Comparison of ENCODE assay signal across 2 cellular contexts in the genomic region with DNA sequence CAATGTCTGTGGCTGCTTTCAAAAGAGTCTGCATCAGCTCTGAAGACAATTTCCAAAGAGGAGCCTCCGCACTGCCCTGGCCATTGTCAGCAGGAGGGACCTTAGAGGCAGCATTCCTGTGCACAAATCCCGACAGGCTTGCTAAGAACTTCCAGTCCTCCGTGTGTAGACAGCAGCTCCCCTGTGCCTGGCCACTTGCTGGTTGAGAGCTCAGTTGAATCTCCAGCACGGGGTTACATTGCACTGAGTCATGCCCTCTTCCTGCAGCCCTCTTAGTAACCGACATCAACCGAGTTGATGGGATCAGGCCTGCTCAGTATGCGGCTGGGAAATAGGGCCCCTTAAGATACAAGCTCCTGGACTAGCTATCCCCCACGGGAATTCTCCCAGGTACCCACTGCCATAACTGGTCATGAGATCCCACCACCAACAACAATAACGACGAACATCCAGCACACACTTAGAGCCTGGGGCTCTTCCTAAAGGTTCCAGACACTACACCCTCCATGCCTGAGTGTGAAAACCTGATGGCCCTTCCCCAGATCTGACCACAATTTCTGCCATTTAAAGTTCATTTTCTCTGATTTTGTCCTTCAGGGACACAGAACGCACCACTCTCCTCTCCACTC.
TF ChIP-seq lines count a peak whose summit lies in the region.

No MANE protein-coding gene starts in this region.

TF ChIP-seq in GM23338, 12 proteins besides CTCF, POLR2A, EP300 and RAD21 (continues in another document):
- TF ChIP-seq ZNF114 (CRISPR knock-in tag; IDR thresholded peaks at IDR 0.05) (no peak), ETS1 (IDR thresholded peaks at IDR 0.05) (no peak), ZNF462 (CRISPR knock-in tag; IDR thresholded peaks at IDR 0.05) (no peak), CREB1 (CRISPR knock-in tag; IDR thresholded peaks at IDR 0.05; ENCODE audit: low read depth) (no peak), JUNB (IDR thresholded peaks at IDR 0.05; ENCODE audit: unreplicated experiment) (no peak), ZNF331 (CRISPR knock-in tag; IDR thresholded peaks at IDR 0.05; ENCODE audit: low read depth) (no peak), EZH2 (IDR thresholded peaks at IDR 0.05; ENCODE audit: low read depth, unreplicated experiment) (no peak), STAT1 (IDR thresholded peaks at IDR 0.05; ENCODE audit: unreplicated experiment) (no peak)
- TF ChIP-seq, protein P1, sequence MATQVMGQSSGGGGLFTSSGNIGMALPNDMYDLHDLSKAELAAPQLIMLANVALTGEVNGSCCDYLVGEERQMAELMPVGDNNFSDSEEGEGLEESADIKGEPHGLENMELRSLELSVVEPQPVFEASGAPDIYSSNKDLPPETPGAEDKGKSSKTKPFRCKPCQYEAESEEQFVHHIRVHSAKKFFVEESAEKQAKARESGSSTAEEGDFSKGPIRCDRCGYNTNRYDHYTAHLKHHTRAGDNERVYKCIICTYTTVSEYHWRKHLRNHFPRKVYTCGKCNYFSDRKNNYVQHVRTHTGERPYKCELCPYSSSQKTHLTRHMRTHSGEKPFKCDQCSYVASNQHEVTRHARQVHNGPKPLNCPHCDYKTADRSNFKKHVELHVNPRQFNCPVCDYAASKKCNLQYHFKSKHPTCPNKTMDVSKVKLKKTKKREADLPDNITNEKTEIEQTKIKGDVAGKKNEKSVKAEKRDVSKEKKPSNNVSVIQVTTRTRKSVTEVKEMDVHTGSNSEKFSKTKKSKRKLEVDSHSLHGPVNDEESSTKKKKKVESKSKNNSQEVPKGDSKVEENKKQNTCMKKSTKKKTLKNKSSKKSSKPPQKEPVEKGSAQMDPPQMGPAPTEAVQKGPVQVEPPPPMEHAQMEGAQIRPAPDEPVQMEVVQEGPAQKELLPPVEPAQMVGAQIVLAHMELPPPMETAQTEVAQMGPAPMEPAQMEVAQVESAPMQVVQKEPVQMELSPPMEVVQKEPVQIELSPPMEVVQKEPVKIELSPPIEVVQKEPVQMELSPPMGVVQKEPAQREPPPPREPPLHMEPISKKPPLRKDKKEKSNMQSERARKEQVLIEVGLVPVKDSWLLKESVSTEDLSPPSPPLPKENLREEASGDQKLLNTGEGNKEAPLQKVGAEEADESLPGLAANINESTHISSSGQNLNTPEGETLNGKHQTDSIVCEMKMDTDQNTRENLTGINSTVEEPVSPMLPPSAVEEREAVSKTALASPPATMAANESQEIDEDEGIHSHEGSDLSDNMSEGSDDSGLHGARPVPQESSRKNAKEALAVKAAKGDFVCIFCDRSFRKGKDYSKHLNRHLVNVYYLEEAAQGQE (IDR thresholded peaks at IDR 0.05; ENCODE audit: unreplicated experiment), result no peak

TF ChIP-seq in endothelial cell of umbilical vein, 7 proteins besides CTCF, POLR2A, EP300 and RAD21:
- TF ChIP-seq MYC (IDR thresholded peaks at IDR 0.05; ENCODE audit: low read depth, low read length), result no peak
- peak; percentile 57 for TF ChIP-seq FOS (IDR thresholded peaks at IDR 0.05; ENCODE audit: borderline replicate concordance, insufficient read depth, low read length)
